ENCODE assay signal across 31 cellular contexts in genomic region chr7:10724449-10724848, GRCh38.
"Had no signal": no experiment of that assay in that cellular context is flagged by ENCODE, and none has a peak within 500 bp of the region (broad histone marks: within the 10 kb centered on the region; RNA-seq: fewer than 3 reads in every experiment).

No MANE protein-coding gene starts in this region.

- DNase-seq: activated CD4-positive, alpha-beta memory T cell treated with anti-CD3 and anti-CD28 coated beads for 36 hours; activated CD4-positive, alpha-beta T cell treated with anti-CD3 and anti-CD28 coated beads for 36 hours; activated CD4-positive, alpha-beta T cell treated with anti-CD3 and anti-CD28 coated beads, Interleukin-2, amount 10 ng/mL, durations not matched to agents 24 days and 14 days; activated CD4-positive, CD25-positive, alpha-beta regulatory T cell; activated CD4-positive, CD25-positive, alpha-beta regulatory T cell treated with anti-CD3 and anti-CD28 coated beads, Interleukin-2, amount 50 U/mL, for 72 hours; activated CD8-positive, alpha-beta memory T cell treated with anti-CD3 and anti-CD28 coated beads, Interleukin-2, amount 10 ng/mL, durations not matched to agents 7 days and 5 days; activated CD8-positive, alpha-beta memory T cell treated with anti-CD3 and anti-CD28 coated beads, Interleukin-2, amount 50 U/mL, for 4 hours; activated CD8-positive, alpha-beta T cell treated with anti-CD3 and anti-CD28 coated beads, Interleukin-2, amount 10 ng/mL, durations not matched to agents 7 days and 5 days; activated gamma-delta T cell; activated naive CD4-positive, alpha-beta T cell; activated naive CD4-positive, alpha-beta T cell treated with anti-CD3 and anti-CD28 coated beads, Interleukin-2, amount 10 ng/mL, durations not matched to agents 7 days and 5 days; activated naive CD8-positive, alpha-beta T cell treated with anti-CD3 and anti-CD28 coated beads, Interleukin-2, amount 10 ng/mL, durations not matched to agents 7 days and 5 days; activated T-cell treated with anti-CD3 and anti-CD28 coated beads, Interleukin-2, amount 50 U/mL, for 1 hour; activated T-cell treated with anti-CD3 and anti-CD28 coated beads, Interleukin-2, amount 50 U/mL, for 48 hours; central memory CD4-positive, alpha-beta T cell; cerebellar nuclear complex; colonic mucosa; effector CD8-positive, alpha-beta T cell; foreskin fibroblast; gastrocnemius medialis; heart right ventricle; T-helper 17 cell; T1000 had no signal

- H3K4me1 Mint-ChIP-seq: activated CD4-positive, alpha-beta T cell treated with anti-CD3 and anti-CD28 coated beads for 36 hours; activated CD4-positive, alpha-beta T cell treated with anti-CD3 and anti-CD28 coated beads, Interleukin-2, amount 10 ng/mL, durations not matched to agents 24 days and 14 days; activated CD8-positive, alpha-beta memory T cell treated with anti-CD3 and anti-CD28 coated beads, Interleukin-2, amount 10 ng/mL, durations not matched to agents 7 days and 5 days; activated naive CD4-positive, alpha-beta T cell treated with anti-CD3 and anti-CD28 coated beads, Interleukin-2, amount 10 ng/mL, durations not matched to agents 7 days and 5 days; activated naive CD8-positive, alpha-beta T cell treated with anti-CD3 and anti-CD28 coated beads, Interleukin-2, amount 10 ng/mL, durations not matched to agents 7 days and 5 days; brain; T-helper 17 cell had no signal

- H3K4me3 Mint-ChIP-seq: activated CD4-positive, alpha-beta memory T cell treated with anti-CD3 and anti-CD28 coated beads for 36 hours; activated CD4-positive, alpha-beta T cell treated with anti-CD3 and anti-CD28 coated beads for 36 hours; activated CD4-positive, alpha-beta T cell treated with anti-CD3 and anti-CD28 coated beads, Interleukin-2, amount 10 ng/mL, durations not matched to agents 24 days and 14 days; activated CD8-positive, alpha-beta memory T cell treated with anti-CD3 and anti-CD28 coated beads, Interleukin-2, amount 10 ng/mL, durations not matched to agents 7 days and 5 days; activated CD8-positive, alpha-beta T cell treated with anti-CD3 and anti-CD28 coated beads, Interleukin-2, amount 10 ng/mL, durations not matched to agents 7 days and 5 days; activated naive CD4-positive, alpha-beta T cell treated with anti-CD3 and anti-CD28 coated beads, Interleukin-2, amount 10 ng/mL, durations not matched to agents 7 days and 5 days; activated naive CD8-positive, alpha-beta T cell treated with anti-CD3 and anti-CD28 coated beads, Interleukin-2, amount 10 ng/mL, durations not matched to agents 7 days and 5 days; brain; T-helper 17 cell; T-helper 2 cell treated with Interferon-gamma antibody and Interleukin-4, amounts not matched to agents 5 μg/mL and 100 μg/mL, for 36 hours had no signal

- H3K27ac Mint-ChIP-seq: activated CD4-positive, alpha-beta memory T cell treated with anti-CD3 and anti-CD28 coated beads for 36 hours; activated CD4-positive, alpha-beta T cell treated with anti-CD3 and anti-CD28 coated beads for 36 hours; activated CD4-positive, alpha-beta T cell treated with anti-CD3 and anti-CD28 coated beads, Interleukin-2, amount 10 ng/mL, durations not matched to agents 24 days and 14 days; activated CD8-positive, alpha-beta memory T cell treated with anti-CD3 and anti-CD28 coated beads, Interleukin-2, amount 10 ng/mL, durations not matched to agents 7 days and 5 days; activated CD8-positive, alpha-beta T cell treated with anti-CD3 and anti-CD28 coated beads, Interleukin-2, amount 10 ng/mL, durations not matched to agents 7 days and 5 days; activated naive CD4-positive, alpha-beta T cell treated with anti-CD3 and anti-CD28 coated beads, Interleukin-2, amount 10 ng/mL, durations not matched to agents 7 days and 5 days; activated naive CD4-positive, alpha-beta T cell treated with anti-CD3 and anti-CD28 coated beads, Interleukin-2, amount 50 U/mL, for 72 hours; activated naive CD8-positive, alpha-beta T cell treated with anti-CD3 and anti-CD28 coated beads, Interleukin-2, amount 10 ng/mL, durations not matched to agents 7 days and 5 days; T-helper 17 cell; T-helper 2 cell treated with Interferon-gamma antibody and Interleukin-4, amounts not matched to agents 5 μg/mL and 100 μg/mL, for 36 hours had no signal

- H3K36me3 Mint-ChIP-seq: activated CD4-positive, alpha-beta memory T cell treated with anti-CD3 and anti-CD28 coated beads for 36 hours; activated CD8-positive, alpha-beta memory T cell treated with anti-CD3 and anti-CD28 coated beads, Interleukin-2, amount 10 ng/mL, durations not matched to agents 7 days and 5 days; activated naive CD4-positive, alpha-beta T cell treated with anti-CD3 and anti-CD28 coated beads, Interleukin-2, amount 10 ng/mL, durations not matched to agents 7 days and 5 days; activated naive CD4-positive, alpha-beta T cell treated with anti-CD3 and anti-CD28 coated beads, Interleukin-2, amount 50 U/mL, for 72 hours; activated naive CD8-positive, alpha-beta T cell treated with anti-CD3 and anti-CD28 coated beads, Interleukin-2, amount 10 ng/mL, durations not matched to agents 7 days and 5 days; brain had no signal

- H3K4me3 ChIP-seq: ascending aorta, breast epithelium, cardiac muscle cell, colonic mucosa, gastrocnemius medialis, heart right ventricle, hepatocyte had no signal

- H3K27me3 Mint-ChIP-seq: activated CD4-positive, alpha-beta memory T cell treated with anti-CD3 and anti-CD28 coated beads for 36 hours; activated CD4-positive, alpha-beta T cell treated with anti-CD3 and anti-CD28 coated beads for 36 hours; activated CD4-positive, alpha-beta T cell treated with anti-CD3 and anti-CD28 coated beads, Interleukin-2, amount 10 ng/mL, durations not matched to agents 24 days and 14 days; activated CD8-positive, alpha-beta memory T cell treated with anti-CD3 and anti-CD28 coated beads, Interleukin-2, amount 10 ng/mL, durations not matched to agents 7 days and 5 days; activated naive CD4-positive, alpha-beta T cell treated with anti-CD3 and anti-CD28 coated beads, Interleukin-2, amount 10 ng/mL, durations not matched to agents 7 days and 5 days had no signal

- H3K9me3 Mint-ChIP-seq: activated CD4-positive, alpha-beta memory T cell treated with anti-CD3 and anti-CD28 coated beads for 36 hours; activated CD4-positive, alpha-beta T cell treated with anti-CD3 and anti-CD28 coated beads, Interleukin-2, amount 10 ng/mL, durations not matched to agents 24 days and 14 days; activated naive CD4-positive, alpha-beta T cell treated with anti-CD3 and anti-CD28 coated beads, Interleukin-2, amount 10 ng/mL, durations not matched to agents 7 days and 5 days; activated naive CD4-positive, alpha-beta T cell treated with anti-CD3 and anti-CD28 coated beads, Interleukin-2, amount 50 U/mL, for 72 hours; activated naive CD8-positive, alpha-beta T cell treated with anti-CD3 and anti-CD28 coated beads, Interleukin-2, amount 10 ng/mL, durations not matched to agents 7 days and 5 days; brain; T-helper 2 cell treated with Interferon-gamma antibody and Interleukin-4, amounts not matched to agents 5 μg/mL and 100 μg/mL, for 36 hours had no signal

- ATAC-seq: activated CD4-positive, alpha-beta T cell treated with anti-CD3 and anti-CD28 coated beads for 36 hours; activated CD8-positive, alpha-beta memory T cell treated with anti-CD3 and anti-CD28 coated beads, Interleukin-2, amount 10 ng/mL, durations not matched to agents 7 days and 5 days; activated CD8-positive, alpha-beta T cell treated with anti-CD3 and anti-CD28 coated beads, Interleukin-2, amount 10 ng/mL, durations not matched to agents 7 days and 5 days; activated naive CD4-positive, alpha-beta T cell treated with anti-CD3 and anti-CD28 coated beads, Interleukin-2, amount 50 U/mL, for 72 hours; esophagus mucosa; gastrocnemius medialis; heart right ventricle; T-helper 17 cell had no signal
